In genomic region chr16:30356401-30357084, GRCh38 we compare ENCODE assay signal across 1 cellular context.
TF ChIP-seq lines count a peak whose summit lies in the region.

No MANE protein-coding gene starts in this region.

TF ChIP-seq in H1, 55 proteins besides CTCF, POLR2A, EP300 and RAD21:
- TF ChIP-seq USF2 (IDR thresholded peaks at IDR 0.05; ENCODE audit: low read length) (no peak), TCF12 (IDR thresholded peaks at IDR 0.05; ENCODE audit: low read depth, low read length) (no peak), TEAD4 (IDR thresholded peaks at IDR 0.05; ENCODE audit: low read depth, low read length) (no peak), MAFK (IDR thresholded peaks at IDR 0.05; ENCODE audit: low read depth, low read length) (no peak), NRF1 (IDR thresholded peaks at IDR 0.05; ENCODE audit: low read depth, low read length) (no peak)
